30 cellular contexts compared by ENCODE assay signal in the genomic region with DNA sequence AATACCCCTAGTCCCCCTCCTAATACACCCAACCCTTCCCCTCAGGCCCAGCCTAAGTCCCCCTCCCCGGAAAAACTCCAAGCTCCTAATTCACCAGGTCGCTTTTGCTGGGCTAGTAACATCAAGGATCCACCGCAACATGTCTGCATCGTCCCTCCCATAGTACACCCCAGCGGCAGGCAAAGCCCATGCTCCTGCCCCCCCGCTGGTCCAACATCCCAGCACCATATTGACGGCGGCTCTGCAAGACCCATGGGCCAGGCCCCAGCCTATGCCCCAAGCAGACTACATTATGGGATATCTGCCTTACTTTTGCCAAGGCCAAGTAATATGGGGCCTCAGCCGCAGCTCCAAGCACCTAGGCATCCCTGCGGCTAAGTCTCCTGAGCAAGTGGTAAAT. TPM values are rescaled to one million over a fixed set of nuclear protein-coding genes. Genes with fewer than 3 reads are reported as not detected.
"Had no signal": no experiment of that assay in that cellular context is flagged by ENCODE, and none has a peak within 500 bp of the region (broad histone marks: within the 10 kb centered on the region; RNA-seq: fewer than 3 reads in every experiment).

No MANE protein-coding gene starts in this region.

- H3K9me3 Mint-ChIP-seq: immature natural killer cell; mesothelial cell of epicardium; naive B cell; natural killer cell; stimulated activated memory B cell treated with anti-CD40 and anti-IgM and Interleukin-4, amounts not matched to agents 10 μg/mL and 1 μg/mL and 100 μg/mL, for 72 hours; stimulated activated naive CD8-positive, alpha-beta T cell treated with anti-CD3 and anti-CD28 coated beads, Interleukin-15, amount 100 ng/mL, for 72 hours; type B pancreatic cell had no signal

- FAIRE-seq: islet of Langerhans, pancreas, small intestine had no signal

- H3K27me3 ChIP-seq: left lung, pancreas, sigmoid colon, spleen, tibial nerve, uterus had no signal

- H3K27me3 Mint-ChIP-seq: naive B cell; stimulated activated memory B cell treated with anti-CD40 and anti-IgM and Interleukin-4, amounts not matched to agents 10 μg/mL and 1 μg/mL and 100 μg/mL, for 72 hours; stimulated activated naive CD8-positive, alpha-beta T cell treated with anti-CD3 and anti-CD28 coated beads, Interleukin-15, amount 100 ng/mL, for 72 hours; type B pancreatic cell had no signal

- H3K36me3 Mint-ChIP-seq: natural killer cell had no signal

- H3K27ac ChIP-seq: left lung, lower lobe of right lung, pancreas, prostate gland, sigmoid colon, spleen, tibial nerve, uterus had no signal

- DNase-seq: immature natural killer cell; kidney; left colon; left lung; lower lobe of right lung; mammary epithelial cell; mesendoderm; naive B cell; natural killer cell; pancreas; posterior cingulate gyrus; sigmoid colon; small intestine; spleen; stimulated activated CD4-positive, alpha-beta T cell treated with anti-CD3 and anti-CD28 coated beads, Interleukin-4, amount 100 ng/mL, for 4 hours; stimulated activated CD8-positive, alpha-beta memory T cell treated with anti-CD3 and anti-CD28 coated beads, Interleukin-4, amount 100 ng/mL, for 48 hours; stimulated activated naive CD4-positive, alpha-beta T cell treated with Interleukin-2 at 50 U/mL for 16 hours; stimulated activated naive CD8-positive, alpha-beta T cell treated with anti-CD3 and anti-CD28 coated beads, Interleukin-15, amount 100 ng/mL, for 72 hours; uterus had no signal

- H3K36me3 ChIP-seq: prostate gland, uterus had no signal

- H3K4me3 ChIP-seq: left lung, lower lobe of right lung, pancreas, prostate gland, sigmoid colon, spleen, tibial nerve, uterus had no signal

- H3K9me3 ChIP-seq: left lung, lower lobe of right lung, pancreas, prostate gland, sigmoid colon, tibial nerve, uterus had no signal

- H3K4me3 Mint-ChIP-seq: immature natural killer cell; mesothelial cell of epicardium; naive B cell; natural killer cell; stimulated activated memory B cell treated with anti-CD40 and anti-IgM and Interleukin-4, amounts not matched to agents 10 μg/mL and 1 μg/mL and 100 μg/mL, for 72 hours; stimulated activated naive CD8-positive, alpha-beta T cell treated with anti-CD3 and anti-CD28 coated beads, Interleukin-15, amount 100 ng/mL, for 72 hours; type B pancreatic cell had no signal

- H3K4me1 ChIP-seq: lower lobe of right lung, uterus had no signal

- ATAC-seq: left colon; stimulated activated memory B cell treated with anti-CD40 and anti-IgM and Interleukin-4, amounts not matched to agents 10 μg/mL and 1 μg/mL and 100 μg/mL, for 72 hours; stimulated activated naive CD8-positive, alpha-beta T cell treated with anti-CD3 and anti-CD28 coated beads, Interleukin-15, amount 100 ng/mL, for 72 hours had no signal

- H3K27ac Mint-ChIP-seq: immature natural killer cell; mesothelial cell of epicardium; natural killer cell; stimulated activated memory B cell treated with anti-CD40 and anti-IgM and Interleukin-4, amounts not matched to agents 10 μg/mL and 1 μg/mL and 100 μg/mL, for 72 hours; stimulated activated naive CD8-positive, alpha-beta T cell treated with anti-CD3 and anti-CD28 coated beads, Interleukin-15, amount 100 ng/mL, for 72 hours had no signal

RNA-seq across cellular contexts. Expression of a gene that starts 51.2 kb away (rescaled TPM):
- total RNA-seq: kidney, mesothelial cell of epicardium, mononuclear cell, natural killer cell, osteoblast, pancreas, temporal lobe had no signal
- polyA plus RNA-seq: immature natural killer cell, neural cell, pancreas had no signal

RNA-seq across cellular contexts. Expression of a gene that starts 59.0 kb away (rescaled TPM):
- total RNA-seq: kidney, left colon, left lung, liver, lower lobe of right lung, mammary epithelial cell, mesothelial cell of epicardium, mononuclear cell, natural killer cell, osteoblast, pancreas, sigmoid colon, temporal lobe, tibial nerve, uterus had no signal
- polyA plus RNA-seq: immature natural killer cell, liver, mammary epithelial cell, neural cell, pancreas, sigmoid colon, small intestine had no signal
